In the genomic region with DNA sequence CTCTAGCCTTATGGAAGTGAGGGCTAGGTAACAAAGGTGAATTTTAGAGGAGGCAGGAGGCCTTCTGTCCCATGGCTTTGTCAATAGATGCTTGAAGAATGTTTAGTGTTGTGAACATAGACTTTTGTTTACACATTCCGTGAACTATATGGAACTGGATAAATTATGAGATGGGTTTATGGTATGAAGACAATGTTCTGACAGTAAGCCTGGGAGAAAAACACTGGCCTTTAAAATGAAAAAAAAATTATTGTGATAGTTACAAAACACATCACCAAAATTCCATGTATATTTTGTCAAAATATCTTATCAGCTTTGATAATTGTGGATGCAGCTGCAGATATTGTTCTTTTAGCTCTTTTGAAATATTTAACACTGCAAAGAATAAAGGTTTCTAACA, we compare ENCODE assay signal across 19 cellular contexts.
"Had no signal": no experiment of that assay in that cellular context is flagged by ENCODE, and none has a peak within 500 bp of the region (broad histone marks: within the 10 kb centered on the region; RNA-seq: fewer than 3 reads in every experiment).

No MANE protein-coding gene starts in this region.

- H3K36me3 ChIP-seq: SJSA1 had no signal

- H3K27me3 ChIP-seq: SJSA1 had no signal

- H3K4me3 ChIP-seq: SJSA1, SK-N-MC had no signal

- DNase-seq: KBM-7, MM.1S, NCI-H1092 treated with DMSO at 0.1 percent for 48 hours, NCI-H1436, NCI-H187, NCI-H2029, NCI-H2081 treated with DMSO at 0.1 percent for 48 hours, NCI-H2171, NCI-H226, NCI-H446, NCI-H510A, NCI-H524 treated with DMSO at 0.1 percent for 48 hours, NCI-H69, NCI-H774, Right ventricle myocardium superior, RPMI8226, SIG-M5 had no signal

- H3K9me3 ChIP-seq: SJSA1 had no signal
